In the genomic region with DNA sequence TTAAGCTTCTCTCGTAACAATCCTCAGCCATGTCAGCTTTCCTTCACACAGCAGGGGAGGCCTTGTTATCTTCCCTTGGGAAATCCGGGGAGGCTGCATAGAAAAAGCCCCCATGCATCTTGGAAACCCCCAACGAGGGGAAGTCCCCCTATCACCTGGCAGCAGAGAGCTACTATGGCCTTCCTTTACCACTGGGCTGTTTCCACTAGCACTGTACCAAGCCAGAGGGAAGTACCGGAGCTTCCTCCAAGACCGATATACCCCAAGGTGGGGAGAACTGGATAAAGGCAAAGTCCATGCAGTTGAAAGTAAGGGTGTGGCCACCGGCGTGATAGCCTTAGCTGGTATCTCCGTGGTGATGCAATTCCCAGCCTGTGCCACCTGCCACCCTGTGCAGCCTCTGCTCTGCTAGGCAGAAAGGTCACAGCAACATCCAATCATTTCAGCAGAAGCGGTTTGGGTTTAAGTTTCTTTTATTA, we compare ENCODE assay signal across 11 cellular contexts. TPM values are rescaled to one million over a fixed set of nuclear protein-coding genes. Genes with fewer than 3 reads are reported as not detected.
DNase-seq lines count a peak whose midpoint lies in the region; ATAC-seq, FAIRE-seq and TF ChIP-seq lines count a peak whose summit lies in the region.
"Had no signal": no experiment of that assay in that cellular context is flagged by ENCODE, and none has a peak within 500 bp of the region (broad histone marks: within the 10 kb centered on the region; RNA-seq: fewer than 3 reads in every experiment).

No MANE protein-coding gene starts in this region.

- peak; percentile 28; the same call in 1 of the 2 replicates for TF ChIP-seq POLR2A in GM12878 (IDR thresholded peaks at IDR 0.05; ENCODE audit: low read depth, low read length)
- no peak for TF ChIP-seq POLR2A in esophagus squamous epithelium (IDR thresholded peaks at IDR 0.05)

- DNase-seq in A172 (ENCODE audit: low spot score) (peak; percentile 83), GM12878 (ENCODE audit: low read depth, low spot score) (peak; percentile 80), esophagus squamous epithelium (lab: John Stamatoyannopoulos, UW) (no peak), RKO (ENCODE audit: low spot score) (no peak), GOT3 (lab: John Stamatoyannopoulos, UW) (no peak)
- no peak for DNase-seq in activated CD4-positive, alpha-beta T cell treated with anti-CD3 and anti-CD28 coated beads, Interleukin-2, amount 10 ng/mL, durations not matched to agents 24 days and 14 days
- DNase-seq: DND-41, NCI-H524 treated with DMSO at 0.1 percent for 48 hours had no signal

- BruUV-seq in GM12878 (replicated peaks; lab: Mats Ljungman, UMichigan) = no TSS peak

- H3K27ac ChIP-seq in GM12878 (ENCODE audit: control insufficient read depth, insufficient read depth) (peak overlapping the region; percentile 78), esophagus squamous epithelium (no peak overlapping the region)
- H3K27ac ChIP-seq: suprapubic skin had no signal

- no peak overlapping the region for H3K27ac Mint-ChIP-seq in activated CD4-positive, alpha-beta T cell treated with anti-CD3 and anti-CD28 coated beads, Interleukin-2, amount 10 ng/mL, durations not matched to agents 24 days and 14 days

- RAD21 ChIA-PET in GM12878 (lab: Charles Lee; ENCODE audit: unreplicated experiment) = interaction anchor here (0.9 to 12.0 kb wide), 12 partner anchors 9 to 78 kb away, joined by 3 to 169 read pairs (median 6); partner anchors contain the start of gene LAT2

- POLR2A ChIA-PET in GM12878 (lab: Charles Lee) = interaction anchor here (0.5 to 8.7 kb wide), 6 partner anchors 10 to 87 kb away, joined by 3 to 171 read pairs (median 18); partner anchors contain the start of gene LAT2

- H3K9ac ChIP-seq in GM12878 (ENCODE audit: control insufficient read depth, insufficient read depth, low read length) = peak overlapping the region; percentile 29

- in situ Hi-C loops in GM12878 (cut with MboI) = loop anchor here (5.0 kb wide), 1 partner anchor 78 kb away; no protein-coding TSS in a partner anchor

- intact Hi-C loops in GM12878 (cut with micrococcal nuclease; ENCODE audit: unreplicated experiment) (loop anchor here (1.0 to 10.0 kb wide), 5 partner anchors 13 to 380 kb away; no protein-coding TSS in a partner anchor), esophagus squamous epithelium (cut with DNase I) (no loop called here)
- intact Hi-C loops in activated CD4-positive, alpha-beta T cell treated with anti-CD3 and anti-CD28 coated beads, Interleukin-2, amount 10 ng/mL, durations not matched to agents 24 days and 14 days (cut with micrococcal nuclease) = no loop called here

- no peaks in the 10 kb centered on the region for H3K9me3 Mint-ChIP-seq in activated CD4-positive, alpha-beta T cell treated with anti-CD3 and anti-CD28 coated beads, Interleukin-2, amount 10 ng/mL, durations not matched to agents 24 days and 14 days

- H3K27me3 ChIP-seq in GM12878 (replicated peaks in 1 of 2; ENCODE audit: control insufficient read depth in 2 of 2, insufficient read depth in 2 of 2, low read length in 1 of 2) (no peaks in the 10 kb centered on the region), esophagus squamous epithelium (peaks cover 0 to 4% (median 0%) of the 10 kb centered on the region in 4 donors)
- H3K27me3 ChIP-seq: suprapubic skin had no signal

- peak; percentile 41 for ATAC-seq in GM18870 (IDR thresholded peaks at IDR 0.05; ENCODE audit: unreplicated experiment)
- peak; percentile 52 for ATAC-seq in HG03354 (IDR thresholded peaks at IDR 0.05; ENCODE audit: poor library complexity, severe bottlenecking, unreplicated experiment)
- ATAC-seq in GM12878 = peak; percentile 74

- H3K27me3 Mint-ChIP-seq in activated CD4-positive, alpha-beta T cell treated with anti-CD3 and anti-CD28 coated beads, Interleukin-2, amount 10 ng/mL, durations not matched to agents 24 days and 14 days = peaks cover 15% of the 10 kb centered on the region

- no peak overlapping the region for H3K4me3 Mint-ChIP-seq in activated CD4-positive, alpha-beta T cell treated with anti-CD3 and anti-CD28 coated beads, Interleukin-2, amount 10 ng/mL, durations not matched to agents 24 days and 14 days

- TF ChIP-seq EP300 in GM12878 (IDR thresholded peaks at IDR 0.05; ENCODE audit: borderline replicate concordance in 1 of 2, control insufficient read depth in 1 of 2, low read depth in 2 of 2, low read length in 2 of 2) = peak; percentile 32 to 38; a peak in 2 of 4 replicates

- H3K36me3 ChIP-seq in GM12878 (ENCODE audit: control insufficient read depth in 2 of 2, insufficient read depth in 2 of 2, low read length in 1 of 2) (no peaks in the 10 kb centered on the region), esophagus squamous epithelium (no peaks in the 10 kb centered on the region)
- H3K36me3 ChIP-seq: suprapubic skin had no signal

- H2AFZ ChIP-seq in GM12878 (ENCODE audit: control insufficient read depth, low read depth, low read length) = peak overlapping the region; percentile 49

- TF ChIP-seq CTCF in GM12878 (IDR thresholded peaks at IDR 0.05 in 2 of 3, conservative IDR thresholded peaks at IDR 0.05 in 1 of 3; ENCODE audit: control insufficient read depth in 2 of 3, extremely low read depth in 1 of 3, insufficient read depth in 1 of 3, low read depth in 3 of 3, low read length in 3 of 3) (no peak), esophagus squamous epithelium (IDR thresholded peaks at IDR 0.05) (no peak)

- H3K79me2 ChIP-seq in GM12878 (ENCODE audit: control insufficient read depth, insufficient read depth, low read length) = peaks cover 32% of the 10 kb centered on the region

- SMC1A ChIA-PET in GM12878 (lab: Charles Lee; ENCODE audit: uncharacterized antibody, unreplicated experiment) = interaction anchor here (0.7 to 12.0 kb wide), 11 partner anchors 8 to 116 kb away, joined by 3 to 285 read pairs (median 7); partner anchors contain the start of gene RFC2

- no peak for TF ChIP-seq RAD21 in GM12878 (IDR thresholded peaks at IDR 0.05; ENCODE audit: insufficient read depth, low read depth, low read length)

- CTCF ChIA-PET in GM12878 (lab: Yijun Ruan, JAX) = interaction anchor here (0.6 to 6.5 kb wide), 9 partner anchors 9 to 341 kb away, joined by 3 to 103 read pairs (median 4); no protein-coding TSS in a partner anchor

- peak overlapping the region; percentile 44; the same call in 1 of the 2 replicates for H3K4me3 ChIP-seq in GM12878
- no peak overlapping the region for H3K4me3 ChIP-seq in esophagus squamous epithelium
- H3K4me3 ChIP-seq: suprapubic skin had no signal

- no peaks in the 10 kb centered on the region for H4K20me1 ChIP-seq in GM12878 (ENCODE audit: control insufficient read depth, insufficient read depth)

- H3K4me1 Mint-ChIP-seq in activated CD4-positive, alpha-beta T cell treated with anti-CD3 and anti-CD28 coated beads, Interleukin-2, amount 10 ng/mL, durations not matched to agents 24 days and 14 days = peaks cover 13% of the 10 kb centered on the region

- peaks cover 37% of the 10 kb centered on the region for H3K4me1 ChIP-seq in GM12878 (ENCODE audit: control insufficient read depth, insufficient read depth, low read length)
- peaks cover 9 to 27% (median 13%) of the 10 kb centered on the region in 3 donors for H3K4me1 ChIP-seq in esophagus squamous epithelium

- H3K4me2 ChIP-seq in GM12878 (ENCODE audit: control insufficient read depth, insufficient read depth) = peak overlapping the region; percentile 85

- peak; percentile 88 for FAIRE-seq in GM12878 (lab: Jason Lieb, UNC)

- no peaks in the 10 kb centered on the region for H3K9me3 ChIP-seq in GM12878 (replicated peaks; ENCODE audit: control insufficient read depth, insufficient read depth, low read length)
- H3K9me3 ChIP-seq in esophagus squamous epithelium = no peaks in the 10 kb centered on the region
- H3K9me3 ChIP-seq: suprapubic skin had no signal

- WGBS in GM12878 (ENCODE audit: insufficient coverage, insufficient replicate concordance, low lambda C conversion rate, missing lambda C conversion rate) = 2% methylated on average over 9 of the region's 9 CpGs
- WGBS in esophagus squamous epithelium, 2 donors = 42 to 60% methylated on average over 3 to 4 of the region's 9 CpGs

- no peaks in the 10 kb centered on the region for H3K36me3 Mint-ChIP-seq in activated CD4-positive, alpha-beta T cell treated with anti-CD3 and anti-CD28 coated beads, Interleukin-2, amount 10 ng/mL, durations not matched to agents 24 days and 14 days (ENCODE audit: low read depth)

RNA-seq across cellular contexts. Expression of gene CLIP2, which starts 4.4 kb away (rescaled TPM):
- 43.9 and 47.4 TPM in 2 replicates for total RNA-seq in A172 (2014; rRNA removed; shearing (Covaris generic))
- 143 and 165 TPM in 2 replicates for total RNA-seq in GM12878 (2013; cell fraction: nucleolus; rRNA removed)
- 22.0 and 26.3 TPM in 2 replicates for total RNA-seq in GM12878 (2014; rRNA removed)
- 26.9 and 27.4 TPM in 2 replicates for total RNA-seq in GM12878 (2014; rRNA removed; fragmentation: Illumina TruSeq; extraction: Trizol)
- total RNA-seq in GM12878 (2021) = 52.9 and 56.3 TPM in 2 replicates
- polyA plus RNA-seq in GM12878 (2011; ENCODE audit: low read depth) = 9.8 TPM
- polyA plus RNA-seq in GM12878 (2011; rRNA removed) = 6.1 and 10.4 TPM in 2 replicates
- 14.3 and 15.7 TPM in 2 replicates for polyA plus RNA-seq in GM12878 (2011; cell fraction: cytosol; rRNA removed)
- polyA plus RNA-seq in GM12878 (2011; cell fraction: nucleus; rRNA removed) = 17.4 and 26.9 TPM in 2 replicates
- polyA plus RNA-seq in GM12878 (2012) = 29.2 and 33.1 TPM in 2 replicates
- 5.0 and 23.2 TPM in 2 replicates for polyA plus RNA-seq in GM12878 (2014; fragmentation: Illumina TruSeq; extraction: Trizol)
- under 1 TPM; 0.26 to 0.82 TPM for polyA plus RNA-seq in GM12878 (2014; fragmentation: Nextera tagmentation; extraction: Ambion mirVana)
- 23.3 and 28.8 TPM in 2 replicates for polyA plus RNA-seq in GM12878 (2014; rRNA removed)
- polyA plus RNA-seq in GM12878 (2016; fragmentation: Nextera tagmentation; extraction: Ambion mirVana) = 10 to 100 TPM; 14.8 to 18.9 TPM
- polyA minus RNA-seq in GM12878 (2011; rRNA and poly(A)+ RNA removed) = 15.9 and 30.9 TPM in 2 replicates
- polyA minus RNA-seq in GM12878 (2011; cell fraction: cytosol; rRNA and poly(A)+ RNA removed) = 18.5 and 19.4 TPM in 2 replicates
- polyA minus RNA-seq in GM12878 (2011; cell fraction: nucleus; rRNA and poly(A)+ RNA removed) = 16.9 and 27.1 TPM in 2 replicates
- total RNA-seq in esophagus squamous epithelium = 10 to 100 TPM in 2 of 4 donors, 1 to 10 TPM in 2; 5.6 to 20.8 (median 10.2) TPM
- total RNA-seq in activated CD4-positive, alpha-beta T cell treated with anti-CD3 and anti-CD28 coated beads, Interleukin-2, amount 10 ng/mL, durations not matched to agents 24 days and 14 days = 1.2 and 1.4 TPM in 2 replicates

RNA-seq across cellular contexts. Expression of gene RFC2, which starts 30.6 kb away (rescaled TPM):
- 99.1 and 138 TPM in 2 replicates for total RNA-seq in A172 (2014; rRNA removed; shearing (Covaris generic))
- 17.6 and 17.8 TPM in 2 replicates for total RNA-seq in GM12878 (2013; cell fraction: nucleolus; rRNA removed)
- total RNA-seq in GM12878 (2014; rRNA removed) (95.3 and 95.8 TPM in 2 replicates), GM12878 (2014; rRNA removed; fragmentation: Illumina TruSeq; extraction: Trizol) (87.5 and 91.9 TPM in 2 replicates), GM12878 (2021) (73.3 and 73.5 TPM in 2 replicates), esophagus squamous epithelium (10 to 100 TPM; 12.5 to 37.9 (median 22.4) TPM)
- polyA plus RNA-seq in GM12878 (2011; ENCODE audit: low read depth) = 29.8 TPM
- polyA plus RNA-seq in GM12878 (2011; rRNA removed) (47.0 and 69.3 TPM in 2 replicates), GM12878 (2014; fragmentation: Illumina TruSeq; extraction: Trizol) (108 and 121 TPM in 2 replicates), GM12878 (2014; fragmentation: Nextera tagmentation; extraction: Ambion mirVana) (10 to 100 TPM; 25.8 to 45.2 TPM), GM12878 (2014; rRNA removed) (89.9 and 92.7 TPM in 2 replicates), GM12878 (2016; fragmentation: Nextera tagmentation; extraction: Ambion mirVana) (100 to 1,000 TPM; 135 to 145 TPM)
- polyA plus RNA-seq in GM12878 (2011; cell fraction: cytosol; rRNA removed) = 67.8 and 85.5 TPM in 2 replicates
- 18.8 and 27.6 TPM in 2 replicates for polyA plus RNA-seq in GM12878 (2011; cell fraction: nucleus; rRNA removed)
- polyA plus RNA-seq in GM12878 (2012) = 37.5 and 41.6 TPM in 2 replicates
- polyA minus RNA-seq in GM12878 (2011; rRNA and poly(A)+ RNA removed) = 85.6 and 92.8 TPM in 2 replicates
- polyA minus RNA-seq in GM12878 (2011; cell fraction: cytosol; rRNA and poly(A)+ RNA removed) = 34.7 and 43.0 TPM in 2 replicates
- 12.7 and 23.5 TPM in 2 replicates for polyA minus RNA-seq in GM12878 (2011; cell fraction: nucleus; rRNA and poly(A)+ RNA removed)
- total RNA-seq in activated CD4-positive, alpha-beta T cell treated with anti-CD3 and anti-CD28 coated beads, Interleukin-2, amount 10 ng/mL, durations not matched to agents 24 days and 14 days = 88.0 and 94.7 TPM in 2 replicates

Comparison
In these comparisons a context has a peak if more than half of its experiments do, and no peak if none do; other contexts are left out.
1. DNase-seq: peak in A172 (single experiment) and GM12878 (single experiment); none in esophagus squamous epithelium (single experiment), RKO (single experiment), GOT3 (single experiment) and activated CD4-positive, alpha-beta T cell treated with anti-CD3 and anti-CD28 coated beads, Interleukin-2, amount 10 ng/mL, durations not matched to agents 24 days and 14 days (single experiment).
2. Peak in every context shown above with its lines, with median percentiles within 50 percentile points of each other: ATAC-seq.